In the genomic region with DNA sequence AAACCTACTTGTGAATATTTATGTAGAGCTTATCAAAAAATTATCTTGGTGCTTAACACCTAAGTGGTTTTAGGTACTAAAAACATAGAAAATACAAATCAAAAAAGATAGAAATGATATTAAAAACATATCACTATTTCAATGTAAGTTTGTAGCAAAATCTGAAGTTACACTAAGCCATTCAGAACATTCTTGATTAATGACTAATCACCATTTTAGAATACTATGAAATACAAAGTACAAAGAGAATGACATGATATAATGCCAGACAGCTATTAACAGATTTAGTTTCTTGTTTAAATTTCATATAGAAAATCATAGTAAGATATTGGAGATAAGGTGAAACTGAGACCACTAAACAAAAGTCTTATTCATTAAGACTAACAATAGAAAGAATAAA, we compare ENCODE assay signal across 14 cellular contexts.
"Had no signal": no experiment of that assay in that cellular context is flagged by ENCODE, and none has a peak within 500 bp of the region (broad histone marks: within the 10 kb centered on the region; RNA-seq: fewer than 3 reads in every experiment).

No MANE protein-coding gene starts in this region.

- H3K27ac ChIP-seq: cardiac muscle cell, colonic mucosa, prostate gland, suprapubic skin had no signal

- H3K36me3 ChIP-seq: cardiac muscle cell, colonic mucosa, prostate gland, suprapubic skin had no signal

- H3K4me1 ChIP-seq: colonic mucosa, prostate gland, suprapubic skin had no signal

- H3K36me3 Mint-ChIP-seq: activated naive CD4-positive, alpha-beta T cell treated with anti-CD3 and anti-CD28 coated beads, Interleukin-2, amount 50 U/mL, for 24 hours; type B pancreatic cell had no signal

- H3K27me3 ChIP-seq: cardiac muscle cell, colonic mucosa, suprapubic skin had no signal

- H3K4me1 Mint-ChIP-seq: activated naive CD4-positive, alpha-beta T cell treated with anti-CD3 and anti-CD28 coated beads, Interleukin-2, amount 50 U/mL, for 24 hours had no signal

- H3K9me3 ChIP-seq: colonic mucosa, prostate gland, suprapubic skin had no signal

- H3K27me3 Mint-ChIP-seq: activated naive CD4-positive, alpha-beta T cell treated with anti-CD3 and anti-CD28 coated beads, Interleukin-2, amount 50 U/mL, for 24 hours; type B pancreatic cell had no signal

- ATAC-seq: sciatic nerve; stimulated activated naive CD8-positive, alpha-beta T cell treated with anti-CD3 and anti-CD28 coated beads, Interleukin-15, Interleukin-2, amounts not matched to agents 100 U/mL and 50 U/mL, for 24 hours had no signal

- H3K4me3 Mint-ChIP-seq: activated naive CD4-positive, alpha-beta T cell treated with anti-CD3 and anti-CD28 coated beads, Interleukin-2, amount 50 U/mL, for 24 hours; nephron; T-helper 2 cell treated with Interferon-gamma antibody and Interleukin-4, amounts not matched to agents 5 μg/mL and 100 μg/mL, for 36 hours; type B pancreatic cell had no signal

- DNase-seq: activated effector memory CD4-positive, alpha-beta T cell treated with Interleukin-2 at 50 U/mL for 16 hours; activated T-cell treated with anti-CD3 and anti-CD28 coated beads, Interleukin-2, amount 50 U/mL, for 1 hour; colonic mucosa; mesendoderm; stimulated activated CD4-positive, alpha-beta T cell treated with anti-CD3 and anti-CD28 coated beads, Interleukin-2, amount 100 ng/mL, for 48 hours; stimulated activated naive CD8-positive, alpha-beta T cell treated with anti-CD3 and anti-CD28 coated beads, Interleukin-15, Interleukin-2, amounts not matched to agents 100 U/mL and 50 U/mL, for 24 hours had no signal

- H3K27ac Mint-ChIP-seq: activated naive CD4-positive, alpha-beta T cell treated with anti-CD3 and anti-CD28 coated beads, Interleukin-2, amount 50 U/mL, for 24 hours; nephron; T-helper 2 cell treated with Interferon-gamma antibody and Interleukin-4, amounts not matched to agents 5 μg/mL and 100 μg/mL, for 36 hours; type B pancreatic cell had no signal

- H3K4me3 ChIP-seq: cardiac muscle cell, colonic mucosa, prostate gland, suprapubic skin had no signal
